10 cellular contexts compared by ENCODE assay signal in the genomic region with DNA sequence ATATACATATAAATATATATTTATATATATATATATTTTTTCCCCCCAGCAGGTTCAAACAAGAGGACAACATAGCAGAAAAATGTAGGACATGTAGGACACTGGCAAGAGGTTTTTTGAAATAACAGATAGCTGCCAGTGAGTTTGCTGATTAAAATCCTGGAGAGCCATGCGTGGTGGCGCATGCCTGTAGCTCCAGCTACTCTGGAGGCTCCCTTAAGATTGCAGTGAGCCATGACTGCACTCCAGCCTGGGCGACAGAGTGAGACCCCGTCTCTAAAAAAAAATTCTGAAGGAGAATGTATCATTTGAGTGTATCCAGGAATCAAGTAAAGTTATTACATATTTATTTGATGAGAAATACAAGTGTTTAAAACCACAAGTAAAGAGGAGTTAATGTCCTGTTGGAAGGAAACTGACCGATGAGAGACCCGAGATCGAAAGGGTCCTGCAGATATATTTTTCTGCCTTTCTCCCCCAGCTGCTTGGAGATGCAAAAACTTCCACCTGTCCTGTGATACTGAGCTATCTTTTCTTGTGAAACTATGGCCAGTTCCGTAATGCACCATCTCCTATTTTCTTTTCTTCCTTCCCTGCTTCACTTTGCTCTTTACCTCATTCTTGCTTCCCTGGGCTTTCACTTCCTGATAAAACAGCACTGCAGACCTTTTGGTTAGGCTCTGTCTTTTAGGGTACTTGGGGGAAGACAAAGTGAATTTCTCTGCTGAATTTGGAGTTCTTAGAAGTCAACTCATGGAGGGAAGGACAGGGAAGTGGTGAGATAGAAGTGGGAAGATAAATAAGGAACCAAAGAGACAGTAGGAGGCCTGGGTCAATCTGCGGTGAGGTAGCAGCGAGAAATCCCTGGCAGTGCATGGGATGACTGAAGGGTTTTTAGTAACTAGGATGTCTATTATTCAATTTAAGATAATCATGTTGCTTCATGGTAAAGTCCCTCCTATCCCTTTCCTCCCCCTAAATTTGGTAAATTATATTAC. TPM values are rescaled to one million over a fixed set of nuclear protein-coding genes. Genes with fewer than 3 reads are reported as not detected.
A peak's percentile ranks its signal among the peaks of the same experiment; 100 is the strongest.
DNase-seq lines count a peak whose midpoint lies in the region; ATAC-seq, FAIRE-seq and TF ChIP-seq lines count a peak whose summit lies in the region.
"Had no signal": no experiment of that assay in that cellular context is flagged by ENCODE, and none has a peak within 500 bp of the region (broad histone marks: within the 10 kb centered on the region; RNA-seq: fewer than 3 reads in every experiment).

No MANE protein-coding gene starts in this region.

- no peaks in the 10 kb centered on the region for H4K20me1 ChIP-seq in HepG2 (ENCODE audit: insufficient read depth, low read length)

- POLR2A ChIA-PET in HepG2 (lab: Yijun Ruan, JAX) (no interaction called here), WTC11 (lab: Charles Lee) (interaction anchor here (0.5 kb wide), 1 partner anchor 56 kb away, joined by 3 read pairs; no protein-coding TSS in a partner anchor)

- H3K79me2 ChIP-seq in HepG2 (ENCODE audit: insufficient read depth, low read length): no peaks in the 10 kb centered on the region

- DNase-seq in stimulated activated CD4-positive, alpha-beta T cell treated with anti-CD3 and anti-CD28 coated beads, Interleukin-15, amount 100 ng/mL, for 24 hours: peak; percentile 27
- no peak for DNase-seq in stimulated activated CD4-positive, alpha-beta T cell treated with anti-CD3 and anti-CD28 coated beads, Interleukin-4, amount 100 ng/mL, for 24 hours
- DNase-seq in NOMO-1 (lab: John Stamatoyannopoulos, UW; ENCODE audit: unreplicated experiment in 2 of 2): peak; percentile 23 to 56
- no peak for DNase-seq in HepG2 (ENCODE audit: low spot score)
- DNase-seq in WERI-Rb-1: no peak
- no peak for DNase-seq in WTC11 (ENCODE audit: low spot score)

- H3K4me3 ChIP-seq in HepG2 (replicated peaks in 1 of 3; ENCODE audit: insufficient read depth in 1 of 3, low read depth in 2 of 3, low read length in 3 of 3) (no peak overlapping the region), WERI-Rb-1 (ENCODE audit: low read depth, low read length) (no peak overlapping the region)

- CTCF ChIA-PET in HepG2 (lab: Yijun Ruan, JAX; ENCODE audit: low intra/inter-chr PET ratio, low total read pairs): no interaction called here
- CTCF ChIA-PET in WTC11 (lab: Charles Lee): interaction anchor here (1.0 kb wide), 1 partner anchor 136 kb away, joined by 3 read pairs; no protein-coding TSS in a partner anchor

- H3K27me3 Mint-ChIP-seq in WTC11 (ENCODE audit: low read depth): no peaks in the 10 kb centered on the region
- H3K27me3 Mint-ChIP-seq: IgD-negative memory B cell had no signal

- in situ Hi-C loops in HepG2 (cut with HindIII; ENCODE audit: extremely low pct_ligation_motif_present, low pct_unique_long_range_greater_than_20kb): no loop called here

- 56% methylated on average over 10 of the region's 10 CpGs for WGBS in HepG2 (ENCODE audit: low lambda C conversion rate)

- no peaks in the 10 kb centered on the region for H3K36me3 Mint-ChIP-seq in WTC11
- H3K36me3 Mint-ChIP-seq: CD8-positive, alpha-beta T cell; IgD-negative memory B cell had no signal

- intact Hi-C loops in HepG2 (cut with micrococcal nuclease; ENCODE audit: unreplicated experiment): no loop called here

- H3K4me2 ChIP-seq in HepG2 (ENCODE audit: low read depth, low read length): no peak overlapping the region

- TF ChIP-seq POLR2A in HepG2 (IDR thresholded peaks at IDR 0.05; ENCODE audit: insufficient read depth in 1 of 2, low read depth in 2 of 2, low read length in 2 of 2): no peak

- H3K27me3 ChIP-seq in HepG2 (ENCODE audit: control insufficient read depth in 1 of 2, insufficient read depth in 2 of 2, low read length in 2 of 2) (no peaks in the 10 kb centered on the region), WERI-Rb-1 (ENCODE audit: insufficient read depth, low read depth, severe bottlenecking) (no peaks in the 10 kb centered on the region)

- H3K27ac Mint-ChIP-seq in WTC11: no peak overlapping the region
- H3K27ac Mint-ChIP-seq: CD8-positive, alpha-beta T cell; IgD-negative memory B cell had no signal

- ATAC-seq in HepG2 (peak; percentile 50; the same call in 2 of the 3 replicates), WTC11 (no peak), GM18517 (IDR thresholded peaks at IDR 0.05; ENCODE audit: unreplicated experiment) (no peak)
- ATAC-seq: CD8-positive, alpha-beta T cell had no signal

- TF ChIP-seq CTCF in HepG2 (CRISPR knock-in tag; IDR thresholded peaks at IDR 0.05): no peak
- TF ChIP-seq CTCF in WERI-Rb-1 (IDR thresholded peaks at IDR 0.05; ENCODE audit: low read depth, low read length): no peak
- TF ChIP-seq CTCF in WTC11 (IDR thresholded peaks at IDR 0.05): no peak

- no peak overlapping the region for H2AFZ ChIP-seq in HepG2 (ENCODE audit: low read length)

- H3K27ac ChIP-seq in HepG2 (ENCODE audit: extremely low read length, insufficient read depth, low read length) (no peak overlapping the region), WERI-Rb-1 (no peak overlapping the region)
- H3K27ac ChIP-seq: epithelial cell of prostate had no signal

- BruUV-seq in HepG2 (replicated peaks; lab: Mats Ljungman, UMichigan): no TSS peak

- H3K9me3 ChIP-seq in HepG2 (ENCODE audit: low read length) (no peaks in the 10 kb centered on the region), WERI-Rb-1 (ENCODE audit: severe bottlenecking) (no peaks in the 10 kb centered on the region)

- H3K9ac ChIP-seq in HepG2 (ENCODE audit: insufficient read depth, low read depth, low read length): no peak overlapping the region

- no peak for TF ChIP-seq EP300 in HepG2 (IDR thresholded peaks at IDR 0.05; ENCODE audit: low read depth in 2 of 2, low read length in 2 of 2)
- TF ChIP-seq EP300 in HepG2 (CRISPR knock-in tag; IDR thresholded peaks at IDR 0.05; ENCODE audit: borderline replicate concordance): no peak

- FAIRE-seq in HepG2 (lab: Jason Lieb, UNC): no peak

- H3K4me1 Mint-ChIP-seq in WTC11: peaks cover 5% of the 10 kb centered on the region
- H3K4me1 Mint-ChIP-seq: IgD-negative memory B cell had no signal

- H3K9me3 Mint-ChIP-seq in WTC11: no peaks in the 10 kb centered on the region; the same call in none of the 2 replicates
- H3K9me3 Mint-ChIP-seq: CD8-positive, alpha-beta T cell had no signal

- no peaks in the 10 kb centered on the region for H3K36me3 ChIP-seq in HepG2 (replicated peaks in 1 of 2; ENCODE audit: control insufficient read depth in 1 of 2, insufficient read depth in 2 of 2, low read length in 2 of 2)
- no peaks in the 10 kb centered on the region for H3K36me3 ChIP-seq in WERI-Rb-1

- TF ChIP-seq RAD21 in HepG2 (CRISPR knock-in tag; IDR thresholded peaks at IDR 0.05): no peak

- no peaks in the 10 kb centered on the region for H3K4me1 ChIP-seq in HepG2 (ENCODE audit: insufficient read depth, low read length)

- no peak overlapping the region for H3K4me3 Mint-ChIP-seq in WTC11
- H3K4me3 Mint-ChIP-seq: CD8-positive, alpha-beta T cell; IgD-negative memory B cell had no signal

TF ChIP-seq in WTC11, 78 proteins besides CTCF, POLR2A, EP300 and RAD21 (continues in another document):
- no peak for TF ChIP-seq ZNF317 (CRISPR knock-in tag; IDR thresholded peaks at IDR 0.05; ENCODE audit: borderline replicate concordance, low read depth)
- no peak for TF ChIP-seq FOXJ3 (CRISPR knock-in tag; IDR thresholded peaks at IDR 0.05; ENCODE audit: borderline replicate concordance)
- no peak for TF ChIP-seq TP53 (CRISPR knock-in tag; IDR thresholded peaks at IDR 0.05)
- TF ChIP-seq, protein P1, sequence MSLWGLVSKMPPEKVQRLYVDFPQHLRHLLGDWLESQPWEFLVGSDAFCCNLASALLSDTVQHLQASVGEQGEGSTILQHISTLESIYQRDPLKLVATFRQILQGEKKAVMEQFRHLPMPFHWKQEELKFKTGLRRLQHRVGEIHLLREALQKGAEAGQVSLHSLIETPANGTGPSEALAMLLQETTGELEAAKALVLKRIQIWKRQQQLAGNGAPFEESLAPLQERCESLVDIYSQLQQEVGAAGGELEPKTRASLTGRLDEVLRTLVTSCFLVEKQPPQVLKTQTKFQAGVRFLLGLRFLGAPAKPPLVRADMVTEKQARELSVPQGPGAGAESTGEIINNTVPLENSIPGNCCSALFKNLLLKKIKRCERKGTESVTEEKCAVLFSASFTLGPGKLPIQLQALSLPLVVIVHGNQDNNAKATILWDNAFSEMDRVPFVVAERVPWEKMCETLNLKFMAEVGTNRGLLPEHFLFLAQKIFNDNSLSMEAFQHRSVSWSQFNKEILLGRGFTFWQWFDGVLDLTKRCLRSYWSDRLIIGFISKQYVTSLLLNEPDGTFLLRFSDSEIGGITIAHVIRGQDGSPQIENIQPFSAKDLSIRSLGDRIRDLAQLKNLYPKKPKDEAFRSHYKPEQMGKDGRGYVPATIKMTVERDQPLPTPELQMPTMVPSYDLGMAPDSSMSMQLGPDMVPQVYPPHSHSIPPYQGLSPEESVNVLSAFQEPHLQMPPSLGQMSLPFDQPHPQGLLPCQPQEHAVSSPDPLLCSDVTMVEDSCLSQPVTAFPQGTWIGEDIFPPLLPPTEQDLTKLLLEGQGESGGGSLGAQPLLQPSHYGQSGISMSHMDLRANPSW (CRISPR knock-in tag; conservative IDR thresholded peaks at IDR 0.05; ENCODE audit: low read depth): no peak
- TF ChIP-seq TCF7 (CRISPR knock-in tag; IDR thresholded peaks at IDR 0.05; ENCODE audit: low read depth): no peak

RNA-seq across cellular contexts. Expression of a gene that starts 41.2 kb away (rescaled TPM):
- 3.2 and 6.0 TPM in 2 replicates for total RNA-seq in HepG2 (2016; rRNA removed; fragmentation: Illumina TruSeq; extraction: Trizol)
- 1.1 and 1.6 TPM in 2 replicates for total RNA-seq in HepG2 (2016; cell fraction: cytosol; rRNA removed; fragmentation: Illumina TruSeq; extraction: Trizol; ENCODE audit: low read depth)
- total RNA-seq in HepG2 (2016; cell fraction: insoluble cytoplasmic fraction; rRNA removed; fragmentation: Illumina TruSeq; extraction: Trizol): 2.6 and 4.9 TPM in 2 replicates
- total RNA-seq in HepG2 (2016; cell fraction: membrane; rRNA removed; fragmentation: Illumina TruSeq; extraction: Trizol): 1.3 and 1.8 TPM in 2 replicates
- 17.4 and 20.6 TPM in 2 replicates for total RNA-seq in HepG2 (2016; cell fraction: nucleus; rRNA removed; fragmentation: Illumina TruSeq; extraction: Trizol)
- 4.7 and 5.5 TPM in 2 replicates for polyA plus RNA-seq in HepG2 (2011; rRNA removed)
- polyA plus RNA-seq in HepG2 (2011; cell fraction: cytosol; rRNA removed): 1.2 and 1.7 TPM in 2 replicates
- polyA plus RNA-seq in HepG2 (2011; cell fraction: nucleus; rRNA removed): 11.3 and 13.6 TPM in 2 replicates
- polyA plus RNA-seq in HepG2 (2012): 2.6 and 3.8 TPM in 2 replicates
- polyA plus RNA-seq in HepG2 (2016; cell fraction: cytosol; fragmentation: Illumina TruSeq; extraction: Trizol; ENCODE audit: low read depth): 0.16 and 0.17 TPM in 2 replicates
- polyA plus RNA-seq in HepG2 (2016; cell fraction: insoluble cytoplasmic fraction; fragmentation: Illumina TruSeq; extraction: Trizol; ENCODE audit: low read depth): 2.0 and 2.2 TPM in 2 replicates
- polyA plus RNA-seq in HepG2 (2016; cell fraction: membrane; fragmentation: Illumina TruSeq; extraction: Trizol; ENCODE audit: low read depth): 0.46 and 0.58 TPM in 2 replicates
- 10.4 and 10.7 TPM in 2 replicates for polyA plus RNA-seq in HepG2 (2016; cell fraction: nucleus; fragmentation: Illumina TruSeq; extraction: Trizol; ENCODE audit: insufficient read depth, low read depth)
- 8.5 and 31.5 TPM in 2 replicates for polyA minus RNA-seq in HepG2 (2011; rRNA and poly(A)+ RNA removed; ENCODE audit: low replicate concordance)
- polyA minus RNA-seq in HepG2 (2011; cell fraction: cytosol; rRNA and poly(A)+ RNA removed): 5.6 and 6.1 TPM in 2 replicates
- 31.5 and 36.4 TPM in 2 replicates for polyA minus RNA-seq in HepG2 (2011; cell fraction: nucleus; rRNA and poly(A)+ RNA removed)
- 12.5 to 15.3 TPM (median 13.1 TPM) in 3 replicates for total RNA-seq in WTC11 (2021)

Comparison
In these comparisons a context has a peak if more than half of its experiments do, and no peak if none do; other contexts are left out.
1. DNase-seq: peak in stimulated activated CD4-positive, alpha-beta T cell treated with anti-CD3 and anti-CD28 coated beads, Interleukin-15, amount 100 ng/mL, for 24 hours (single experiment) and NOMO-1 (2 of 2); none in stimulated activated CD4-positive, alpha-beta T cell treated with anti-CD3 and anti-CD28 coated beads, Interleukin-4, amount 100 ng/mL, for 24 hours (single experiment), HepG2 (single experiment), WERI-Rb-1 (single experiment) and WTC11 (single experiment).